In genomic region chr2:235017441-235017840, GRCh38 we compare ENCODE assay signal across 15 cellular contexts.
DNase-seq lines count a peak whose midpoint lies in the region; ATAC-seq and TF ChIP-seq lines count a peak whose summit lies in the region.
"Had no signal": no experiment of that assay in that cellular context is flagged by ENCODE, and none has a peak within 500 bp of the region (broad histone marks: within the 10 kb centered on the region; RNA-seq: fewer than 3 reads in every experiment).

No MANE protein-coding gene starts in this region.

- H3K9me2 ChIP-seq in SK-N-SH: no peaks in the 10 kb centered on the region

- no peak for ATAC-seq in HG02973 (IDR thresholded peaks at IDR 0.05; ENCODE audit: unreplicated experiment)

- peak in 1 of 2 experiments; percentile 49; a peak in 1 of 4 replicates for TF ChIP-seq EP300 in SK-N-SH (IDR thresholded peaks at IDR 0.05; ENCODE audit: borderline replicate concordance in 1 of 2, low read depth in 1 of 2, low read length in 1 of 2)

- H2AFZ ChIP-seq in SK-N-SH (ENCODE audit: low read depth) (no peak overlapping the region), osteoblast (ENCODE audit: low read length) (no peak overlapping the region)

- CTCF ChIA-PET in SK-N-SH (lab: Yijun Ruan, JAX): no interaction called here

- DNase-seq in DMS 273 (lab: John Stamatoyannopoulos, UW; ENCODE audit: unreplicated experiment) (peak; percentile 49), DMS 273 treated with DMSO at 0.1 percent for 48 hours (lab: John Stamatoyannopoulos, UW) (no peak), NCI-H2171 (lab: John Stamatoyannopoulos, UW) (peak; percentile 52), SK-N-SH (peak; percentile 51), osteoblast (ENCODE audit: insufficient read length, low spot score, missing footprints) (peak; percentile 44), iPS-NIHi7 (ENCODE audit: extremely low spot score) (no peak), NCI-H510A (lab: John Stamatoyannopoulos, UW) (no peak)
- DNase-seq: Caco-2; CD4-positive, alpha-beta T cell; KG1; MV-4-11; NCI-H187; SW 1271 had no signal

- no peaks in the 10 kb centered on the region for H3K9me3 ChIP-seq in SK-N-SH
- H3K9me3 ChIP-seq in osteoblast (ENCODE audit: low read depth, low read length): no peaks in the 10 kb centered on the region
- H3K9me3 ChIP-seq: Caco-2 had no signal

- WGBS in SK-N-SH (ENCODE audit: low lambda C conversion rate): 67% methylated on average over 4 of the region's 4 CpGs

- no peak overlapping the region for H3K9ac ChIP-seq in SK-N-SH

- peaks cover 27% of the 10 kb centered on the region for H3F3A ChIP-seq in SK-N-SH (replicated peaks; ENCODE audit: insufficient read depth)

- no peak overlapping the region for H3K4me2 ChIP-seq in SK-N-SH
- H3K4me2 ChIP-seq in osteoblast (ENCODE audit: insufficient read depth, low read length): no peak overlapping the region

- H3K4me1 ChIP-seq in SK-N-SH (ENCODE audit: control insufficient read depth in 1 of 2, insufficient read depth in 2 of 2, low read depth in 1 of 2, low read length in 1 of 2): peaks cover 16 to 17% of the 10 kb centered on the region in 2 experiments; a peak in 3 of 4 replicates
- peaks cover 27% of the 10 kb centered on the region for H3K4me1 ChIP-seq in osteoblast (ENCODE audit: insufficient read depth, low read length)
- H3K4me1 ChIP-seq: Caco-2 had no signal

- POLR2A ChIA-PET in SK-N-SH (lab: Yijun Ruan, JAX): no interaction called here

- peaks cover 0 to 11% of the 10 kb centered on the region in 2 experiments for H3K36me3 ChIP-seq in SK-N-SH (replicated peaks in 1 of 2; ENCODE audit: control insufficient read depth in 1 of 2, insufficient read depth in 2 of 2, low read length in 1 of 2)
- peaks cover 22% of the 10 kb centered on the region for H3K36me3 ChIP-seq in osteoblast (ENCODE audit: insufficient read depth, low read length)

- H4K20me1 ChIP-seq in SK-N-SH (ENCODE audit: insufficient read depth): no peaks in the 10 kb centered on the region
- peaks cover 32% of the 10 kb centered on the region for H4K20me1 ChIP-seq in osteoblast (ENCODE audit: insufficient read depth, low read length)

- H3K4me3 ChIP-seq in SK-N-SH (ENCODE audit: low read depth in 2 of 2, low read length in 1 of 2): no peak overlapping the region
- no peak overlapping the region for H3K4me3 ChIP-seq in osteoblast (ENCODE audit: insufficient read depth, low read length)

- TF ChIP-seq CTCF in SK-N-SH (IDR thresholded peaks at IDR 0.05) (no peak), osteoblast (IDR thresholded peaks at IDR 0.05; ENCODE audit: extremely low read depth, low read depth, low read length) (no peak)

- H3K79me2 ChIP-seq in SK-N-SH (ENCODE audit: insufficient read depth) (peaks cover 91% of the 10 kb centered on the region), osteoblast (ENCODE audit: insufficient read depth, low read length) (peaks cover 84% of the 10 kb centered on the region)

- no peak; the same call in 1 of the 2 replicates for TF ChIP-seq RAD21 in SK-N-SH (IDR thresholded peaks at IDR 0.05; ENCODE audit: low read length)

- H3K27ac ChIP-seq in SK-N-SH (ENCODE audit: low read depth in 2 of 2, low read length in 1 of 2) (no peak overlapping the region), osteoblast (ENCODE audit: low read depth, low read length) (no peak overlapping the region)
- H3K27ac ChIP-seq: 22Rv1 had no signal

- no peaks in the 10 kb centered on the region for H3K27me3 ChIP-seq in SK-N-SH (ENCODE audit: insufficient read depth)
- H3K27me3 ChIP-seq in osteoblast (ENCODE audit: insufficient read depth, low read length): no peaks in the 10 kb centered on the region

TF ChIP-seq in SK-N-SH, 30 proteins besides CTCF, POLR2A, EP300 and RAD21:
- peak; percentile 51; the same call in 1 of the 2 replicates for TF ChIP-seq GATA2 (CRISPR knock-in tag; IDR thresholded peaks at IDR 0.05)
- TF ChIP-seq YY1 (IDR thresholded peaks at IDR 0.05; ENCODE audit: low read depth): no peak
- TF ChIP-seq RCOR1 (IDR thresholded peaks at IDR 0.05; ENCODE audit: low read length): peak; percentile 66; the same call in 1 of the 2 replicates

Comparison
In these comparisons a context has a peak if more than half of its experiments do, and no peak if none do; other contexts are left out.
1. DNase-seq: peak in DMS 273 (single experiment), NCI-H2171 (single experiment), SK-N-SH (single experiment) and osteoblast (single experiment); none in DMS 273 treated with DMSO at 0.1 percent for 48 hours (single experiment), iPS-NIHi7 (single experiment) and NCI-H510A (single experiment).